Comparison of ENCODE assay signal across 11 cellular contexts in the genomic region with DNA sequence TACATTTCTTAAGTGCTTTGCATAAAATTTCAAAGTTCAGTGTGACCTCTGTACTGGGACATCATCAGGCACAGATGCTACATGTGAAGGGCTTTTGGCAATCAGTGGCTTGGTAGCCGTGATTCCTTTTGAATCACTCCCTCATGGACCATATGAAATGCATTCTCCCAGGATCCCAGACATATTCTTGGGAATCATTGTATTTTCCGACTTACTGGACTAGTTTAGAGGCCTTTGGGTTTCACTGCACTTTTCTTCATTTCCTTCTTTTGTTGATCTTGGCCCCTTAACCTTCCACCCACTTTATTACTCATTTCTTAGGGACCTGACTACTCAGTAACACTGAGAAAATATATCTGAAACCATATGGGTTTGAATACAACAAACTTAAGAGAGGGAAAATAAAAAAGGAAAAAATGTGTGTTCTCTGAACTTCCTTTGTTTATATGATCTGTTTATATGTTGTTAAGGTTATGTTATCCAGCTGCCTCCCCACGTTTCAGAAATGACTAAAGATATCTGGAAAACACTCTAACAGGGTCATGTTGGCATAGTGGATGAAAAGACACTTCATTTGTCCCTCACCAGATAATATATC. TPM values are rescaled to one million over a fixed set of nuclear protein-coding genes. Genes with fewer than 3 reads are reported as not detected.
A peak's percentile ranks its signal among the peaks of the same experiment; 100 is the strongest.
DNase-seq lines count a peak whose midpoint lies in the region; ATAC-seq and TF ChIP-seq lines count a peak whose summit lies in the region.
"Had no signal": no experiment of that assay in that cellular context is flagged by ENCODE, and none has a peak within 500 bp of the region (broad histone marks: within the 10 kb centered on the region; RNA-seq: fewer than 3 reads in every experiment).

No MANE protein-coding gene starts in this region.

- H3K4me1 Mint-ChIP-seq in T-helper 17 cell, result peaks cover 33% of the 10 kb centered on the region

- peaks cover 11% of the 10 kb centered on the region for H3K36me3 Mint-ChIP-seq in T-helper 17 cell (ENCODE audit: low read depth)

- H3K4me3 ChIP-seq in foreskin fibroblast (ENCODE audit: low read depth in 1 of 2, low read length in 2 of 2), result no peak overlapping the region

- H3K9me3 ChIP-seq in T-helper 17 cell (ENCODE audit: control insufficient read depth, low read length, poor library complexity, severe bottlenecking), result no peaks in the 10 kb centered on the region
- H3K9me3 ChIP-seq: Caco-2 had no signal

- no peak overlapping the region for H3K4me3 Mint-ChIP-seq in T-helper 17 cell
- H3K4me3 Mint-ChIP-seq: T-helper 1 cell treated with Interleukin-12 subunit alpha and Interleukin-12 subunit beta and Interleukin-4 antibody, amounts not matched to agents 30 μg/mL and 1 μg/mL, for 36 hours had no signal

- H3K27me3 Mint-ChIP-seq in T-helper 17 cell, result no peaks in the 10 kb centered on the region

- no peak for TF ChIP-seq CTCF in foreskin fibroblast (IDR thresholded peaks at IDR 0.05; ENCODE audit: low read depth, low read length)
- TF ChIP-seq CTCF in GM13976 (IDR thresholded peaks at IDR 0.05; ENCODE audit: borderline replicate concordance, control extremely low read depth, extremely low read depth, insufficient read depth, missing control alignments), result no peak

- DNase-seq in Caki2 (ENCODE audit: low read depth) (peak; percentile 8), T-helper 17 cell (no peak), foreskin fibroblast (peak; percentile 86 to 91), sciatic nerve (ENCODE audit: low spot score) (no peak), DMS79 (lab: John Stamatoyannopoulos, UW) (no peak), GM13976 (ENCODE audit: low spot score) (no peak)
- DNase-seq: activated T-cell treated with anti-CD3 and anti-CD28 coated beads for 4 hours, Caco-2 had no signal

- in situ Hi-C loops in Caki2 (cut with HindIII; ENCODE audit: low pct_unique_long_range_greater_than_20kb, low sequenced_read_pairs), result no loop called here
- in situ Hi-C loops in GM13976 (cut with MboI; ENCODE audit: low sequenced_read_pairs, unreplicated experiment), result no loop called here

- ATAC-seq in T-helper 17 cell (no peak), sciatic nerve (peak; percentile 65), GM18517 (IDR thresholded peaks at IDR 0.05; ENCODE audit: unreplicated experiment) (no peak), HG03378 (IDR thresholded peaks at IDR 0.05; ENCODE audit: unreplicated experiment) (no peak)

- intact Hi-C loops in sciatic nerve (cut with DNase I), result no loop called here

- H3K27ac Mint-ChIP-seq in T-helper 17 cell, result peak overlapping the region; percentile 8
- H3K27ac Mint-ChIP-seq: T-helper 1 cell treated with Interleukin-12 subunit alpha and Interleukin-12 subunit beta and Interleukin-4 antibody, amounts not matched to agents 30 μg/mL and 1 μg/mL, for 36 hours had no signal

RNA-seq across cellular contexts. Expression of a gene that starts 35.1 kb away (rescaled TPM):
- 3.3 and 9.1 TPM in 2 replicates for total RNA-seq in Caki2 (2014; rRNA removed; shearing (Covaris generic); ENCODE audit: low replicate concordance)
- total RNA-seq in T-helper 17 cell, result 10 to 100 TPM; 22.3 to 30.6 TPM
- 52.5 TPM for total RNA-seq in sciatic nerve

RNA-seq across cellular contexts. Expression of a gene that starts 35.9 kb away (rescaled TPM):
- 6.4 and 28.4 TPM in 2 replicates for total RNA-seq in Caki2 (2014; rRNA removed; shearing (Covaris generic); ENCODE audit: low replicate concordance)
- total RNA-seq in T-helper 17 cell, result 10 to 100 TPM in 1 of 2 donors, 1 to 10 TPM in 1; 5.9 to 10.2 TPM
- 154 TPM for total RNA-seq in sciatic nerve

Comparison
In these comparisons a context has a peak if more than half of its experiments do, and no peak if none do; other contexts are left out.
1. DNase-seq: peak in Caki2 (single experiment) and foreskin fibroblast (2 of 2); none in T-helper 17 cell (0 of 3), sciatic nerve (single experiment), DMS79 (single experiment) and GM13976 (single experiment).